ENCODE assay signal across 8 cellular contexts in genomic region chr22:20321552-20322211, GRCh38. TPM values are rescaled to one million over a fixed set of nuclear protein-coding genes. Genes with fewer than 3 reads are reported as not detected.
DNase-seq lines count a peak whose midpoint lies in the region; ATAC-seq, FAIRE-seq and TF ChIP-seq lines count a peak whose summit lies in the region.
"Not testable (repeated sequence)": the region's sequence is repeated elsewhere in the genome, so short reads cannot be mapped to it uniquely, and the experiment has no call there.

No MANE protein-coding gene starts in this region.

- not testable (repeated sequence) for DNase-seq in A549 (ENCODE audit: low read depth in 1 of 2, low spot score in 1 of 2); activated B cell treated with CpG ODN at 0.5 μM for 24 hours; activated T-helper 1 cell treated with anti-CD3 and anti-CD28 coated beads, Interleukin-12 subunit alpha, Interleukin-12 subunit beta, Interleukin-2, Interleukin-4 antibody, amounts not matched to agents 30 ng/mL and 10 ng/mL and 1 ng/mL, durations not matched to agents 14 hours and 24 hours and 36 hours (ENCODE audit: low spot score); central memory CD8-positive, alpha-beta T cell (ENCODE audit: low spot score in 2 of 2); natural killer cell
- DNase-seq in H9 (peak; percentile 18), left cardiac atrium (peak; percentile 11)

- H4K8ac ChIP-seq in H9 (replicated peaks; ENCODE audit: insufficient read length, low read depth, low read length) = not testable (repeated sequence)

- H3K14ac ChIP-seq in H9 (ENCODE audit: insufficient read depth, low read length) = not testable (repeated sequence)

- 89% methylated on average over 5 of the region's 7 CpGs for WGBS in A549 (ENCODE audit: missing lambda C conversion rate)
- no CpG with 5 or more reads among the region's 7 CpGs for WGBS in H9 (ENCODE audit: extremely low coverage, insufficient read length, low lambda C conversion rate)

- not testable (repeated sequence) for H3K9ac ChIP-seq in H9 (ENCODE audit: extremely low read depth, insufficient read length, low read length)
- peak overlapping the region; percentile 28 to 95 (median 92) for H3K9ac ChIP-seq in skeletal muscle tissue (ENCODE audit: low read depth in 1 of 3, low read length in 3 of 3)

- H3K4me1 ChIP-seq in A549 = peaks cover 14% of the 10 kb centered on the region
- H3K4me1 ChIP-seq in H9 (ENCODE audit: insufficient read depth, low read length) = not testable (repeated sequence)
- peaks cover 27 to 37% (median 28%) of the 10 kb centered on the region in 3 donors for H3K4me1 ChIP-seq in skeletal muscle tissue (ENCODE audit: control insufficient read depth in 3 of 3, insufficient read depth in 3 of 3, low read length in 3 of 3)

- ATAC-seq in A549; activated B cell treated with CpG ODN at 0.5 μM for 24 hours (ENCODE audit: low read depth); central memory CD8-positive, alpha-beta T cell (replicated peaks; ENCODE audit: extremely low read depth, poor library complexity, severe bottlenecking); left cardiac atrium; natural killer cell: not testable (repeated sequence)

- H3K27ac Mint-ChIP-seq in H9; activated B cell treated with CpG ODN at 0.5 μM for 24 hours; central memory CD8-positive, alpha-beta T cell (ENCODE audit: low read depth): not testable (repeated sequence)
- H3K27ac Mint-ChIP-seq in activated T-helper 1 cell treated with anti-CD3 and anti-CD28 coated beads, Interleukin-12 subunit alpha, Interleukin-12 subunit beta, Interleukin-2, Interleukin-4 antibody, amounts not matched to agents 30 ng/mL and 10 ng/mL and 1 ng/mL, durations not matched to agents 14 hours and 24 hours and 36 hours = peak overlapping the region; percentile 61
- peak overlapping the region; percentile 16 to 58 for H3K27ac Mint-ChIP-seq in natural killer cell

- not testable (repeated sequence) for H4K5ac ChIP-seq in H9 (ENCODE audit: insufficient read length, low read depth, low read length)

- not testable (repeated sequence) for H4K91ac ChIP-seq in H9 (ENCODE audit: insufficient read length, low read depth, low read length)

- not testable (repeated sequence) for H3K79me2 ChIP-seq in H9 (ENCODE audit: insufficient read depth, low read length)

- POLR2A ChIA-PET in A549 (lab: Yijun Ruan, JAX); activated B cell treated with CpG ODN at 0.5 μM for 24 hours (lab: Charles Lee): not testable (repeated sequence)

- not testable (repeated sequence) for H3K4me3 ChIP-seq in A549
- peak overlapping the region; percentile 80 to 92 (median 90) for H3K4me3 ChIP-seq in skeletal muscle tissue (ENCODE audit: low read length in 3 of 3)

- not testable (repeated sequence) for H3K9me3 Mint-ChIP-seq in H9; activated B cell treated with CpG ODN at 0.5 μM for 24 hours; activated T-helper 1 cell treated with anti-CD3 and anti-CD28 coated beads, Interleukin-12 subunit alpha, Interleukin-12 subunit beta, Interleukin-2, Interleukin-4 antibody, amounts not matched to agents 30 ng/mL and 10 ng/mL and 1 ng/mL, durations not matched to agents 14 hours and 24 hours and 36 hours; central memory CD8-positive, alpha-beta T cell; natural killer cell

- CTCF ChIA-PET in A549 (lab: Yijun Ruan, JAX); activated B cell treated with CpG ODN at 0.5 μM for 24 hours (lab: Charles Lee): not testable (repeated sequence)

- H3K27me3 Mint-ChIP-seq in H9 (ENCODE audit: low read depth); activated B cell treated with CpG ODN at 0.5 μM for 24 hours; activated T-helper 1 cell treated with anti-CD3 and anti-CD28 coated beads, Interleukin-12 subunit alpha, Interleukin-12 subunit beta, Interleukin-2, Interleukin-4 antibody, amounts not matched to agents 30 ng/mL and 10 ng/mL and 1 ng/mL, durations not matched to agents 14 hours and 24 hours and 36 hours (ENCODE audit: insufficient read depth); central memory CD8-positive, alpha-beta T cell; natural killer cell (ENCODE audit: low read depth in 2 of 2): not testable (repeated sequence)

- not testable (repeated sequence) for H2BK120ac ChIP-seq in H9 (ENCODE audit: low read depth, low read length, poor library complexity, severe bottlenecking)

- peaks cover 28 to 30% of the 10 kb centered on the region in 2 experiments for H3K4me1 Mint-ChIP-seq in H9
- peaks cover 30% of the 10 kb centered on the region for H3K4me1 Mint-ChIP-seq in activated B cell treated with CpG ODN at 0.5 μM for 24 hours
- peaks cover 63% of the 10 kb centered on the region for H3K4me1 Mint-ChIP-seq in activated T-helper 1 cell treated with anti-CD3 and anti-CD28 coated beads, Interleukin-12 subunit alpha, Interleukin-12 subunit beta, Interleukin-2, Interleukin-4 antibody, amounts not matched to agents 30 ng/mL and 10 ng/mL and 1 ng/mL, durations not matched to agents 14 hours and 24 hours and 36 hours (ENCODE audit: low read depth)
- peaks cover 48% of the 10 kb centered on the region for H3K4me1 Mint-ChIP-seq in central memory CD8-positive, alpha-beta T cell
- peaks cover 28 to 43% of the 10 kb centered on the region in 2 donors for H3K4me1 Mint-ChIP-seq in natural killer cell

- not testable (repeated sequence) for H3K79me1 ChIP-seq in H9 (ENCODE audit: insufficient read depth, low read depth, low read length, poor library complexity, severe bottlenecking)

- not testable (repeated sequence) for H2BK20ac ChIP-seq in H9 (ENCODE audit: low read depth, low read length, poor library complexity, severe bottlenecking)

- H2BK5ac ChIP-seq in H9 (ENCODE audit: insufficient read length, low read length) = not testable (repeated sequence)

- not testable (repeated sequence) for TF ChIP-seq EP300 in A549 (IDR thresholded peaks at IDR 0.05)

- H3K4me3 Mint-ChIP-seq in H9 (peak overlapping the region; percentile 42 to 93), activated B cell treated with CpG ODN at 0.5 μM for 24 hours (peak overlapping the region; percentile 53), natural killer cell (peak overlapping the region; percentile 67)
- H3K4me3 Mint-ChIP-seq in activated T-helper 1 cell treated with anti-CD3 and anti-CD28 coated beads, Interleukin-12 subunit alpha, Interleukin-12 subunit beta, Interleukin-2, Interleukin-4 antibody, amounts not matched to agents 30 ng/mL and 10 ng/mL and 1 ng/mL, durations not matched to agents 14 hours and 24 hours and 36 hours = peak overlapping the region; percentile 92
- peak overlapping the region; percentile 92 for H3K4me3 Mint-ChIP-seq in central memory CD8-positive, alpha-beta T cell

- not testable (repeated sequence) for H3K36me3 ChIP-seq in skeletal muscle tissue (ENCODE audit: control insufficient read depth in 3 of 3, insufficient read depth in 3 of 3, low read length in 3 of 3)

- not testable (repeated sequence) for H3T11ph ChIP-seq in H9 (ENCODE audit: low read length)

- H2AFZ ChIP-seq in H9 (ENCODE audit: low read length) = not testable (repeated sequence)

- not testable (repeated sequence) for H2BK15ac ChIP-seq in H9 (ENCODE audit: low read depth, low read length)

- not testable (repeated sequence) for H3K27me3 ChIP-seq in H9 (ENCODE audit: insufficient read depth, low read length); skeletal muscle tissue (ENCODE audit: control insufficient read depth in 3 of 3, insufficient read depth in 3 of 3, low read length in 3 of 3)

- not testable (repeated sequence) for FAIRE-seq in A549 (lab: Jason Lieb, UNC)

- H2AK5ac ChIP-seq in H9 (ENCODE audit: insufficient read length, low read length) = not testable (repeated sequence)

- H3K23ac ChIP-seq in H9 (ENCODE audit: insufficient read length, low read depth, low read length) = not testable (repeated sequence)

- not testable (repeated sequence) for H3K23me2 ChIP-seq in H9 (ENCODE audit: insufficient read length, low read depth, low read length, poor library complexity, severe bottlenecking)

- not testable (repeated sequence) for H3K4ac ChIP-seq in H9 (ENCODE audit: low read depth, low read length)

- H4K20me1 ChIP-seq in H9 (ENCODE audit: control insufficient read depth, insufficient read depth, insufficient read length) = not testable (repeated sequence)

- H3K27ac ChIP-seq in A549; H9 (ENCODE audit: insufficient read length, low read depth, low read length); skeletal muscle tissue (ENCODE audit: low read depth, low read length): not testable (repeated sequence)

- H3K9me3 ChIP-seq in A549; H9 (ENCODE audit: control insufficient read depth, low read depth, low read length); skeletal muscle tissue (ENCODE audit: control insufficient read depth in 3 of 3, low read length in 3 of 3): not testable (repeated sequence)

- TF ChIP-seq POLR2A in A549 (IDR thresholded peaks at IDR 0.05; ENCODE audit: low read length) = not testable (repeated sequence)

- not testable (repeated sequence) for TF ChIP-seq RAD21 in A549 (conservative IDR thresholded peaks at IDR 0.05 in 1 of 2, IDR thresholded peaks at IDR 0.05 in 1 of 2)

- not testable (repeated sequence) for H3K18ac ChIP-seq in H9 (ENCODE audit: insufficient read length, low read depth, low read length)

- H3K56ac ChIP-seq in H9 (ENCODE audit: insufficient read length, low read depth, low read length) = not testable (repeated sequence)

- TF ChIP-seq CTCF in A549 (IDR thresholded peaks at IDR 0.05); H9 (conservative IDR thresholded peaks at IDR 0.05); activated B cell treated with CpG ODN at 0.5 μM for 24 hours (IDR thresholded peaks at IDR 0.05); natural killer cell (IDR thresholded peaks at IDR 0.05): not testable (repeated sequence)

- not testable (repeated sequence) for H2BK12ac ChIP-seq in H9 (ENCODE audit: insufficient read length, low read depth, low read length)

- H3K4me2 ChIP-seq in A549 = peak overlapping the region; percentile 91; the same call in 2 of the 3 replicates
- H3K4me2 ChIP-seq in H9 (ENCODE audit: insufficient read depth, insufficient read length, low read length) = not testable (repeated sequence)

- not testable (repeated sequence) for H3K36me3 Mint-ChIP-seq in H9 (ENCODE audit: insufficient read depth in 1 of 3, low read depth in 3 of 3); activated B cell treated with CpG ODN at 0.5 μM for 24 hours (ENCODE audit: low read depth); activated T-helper 1 cell treated with anti-CD3 and anti-CD28 coated beads, Interleukin-12 subunit alpha, Interleukin-12 subunit beta, Interleukin-2, Interleukin-4 antibody, amounts not matched to agents 30 ng/mL and 10 ng/mL and 1 ng/mL, durations not matched to agents 14 hours and 24 hours and 36 hours (ENCODE audit: low read depth); central memory CD8-positive, alpha-beta T cell (ENCODE audit: insufficient read depth); natural killer cell

- intact Hi-C loops in activated B cell treated with CpG ODN at 0.5 μM for 24 hours (cut with micrococcal nuclease) = loop anchor here (2.0 kb wide), 1 partner anchor 23 kb away; no protein-coding TSS in a partner anchor
- intact Hi-C loops in activated T-helper 1 cell treated with anti-CD3 and anti-CD28 coated beads, Interleukin-12 subunit alpha, Interleukin-12 subunit beta, Interleukin-2, Interleukin-4 antibody, amounts not matched to agents 30 ng/mL and 10 ng/mL and 1 ng/mL, durations not matched to agents 14 hours and 24 hours and 36 hours (cut with micrococcal nuclease) = loop anchor here (5.0 to 10.0 kb wide), 4 partner anchors 186 to 681 kb away; partner anchors contain the start of genes GNB1L, MED15, RTL10 and THAP7
- intact Hi-C loops in left cardiac atrium (cut with DNase I); natural killer cell (cut with micrococcal nuclease): not testable (repeated sequence)

RNA-seq across cellular contexts. Expression of gene DGCR6L, which starts 1.8 kb away (rescaled TPM):
- polyA plus RNA-seq in A549 (2011; rRNA removed) (15.5 and 17.9 TPM in 2 replicates), A549 (2017; fragmentation: RNase III; extraction: RNeasy Plus Mini Kit Qiagen cat#74134 plus additional on column Dnase treatment) (23.1 to 27.0 TPM (median 26.1 TPM) in 3 replicates)
- 40.4 and 47.6 TPM in 2 replicates for polyA plus RNA-seq in A549 (2012; cell fraction: cytosol; rRNA removed)
- polyA plus RNA-seq in A549 (2012; cell fraction: nucleus; rRNA removed) = 28.0 and 33.9 TPM in 2 replicates
- polyA minus RNA-seq in A549 (2011; rRNA and poly(A)+ RNA removed) = 6.4 and 9.4 TPM in 2 replicates
- total RNA-seq in H9 (2021) (38.6 and 40.4 TPM in 2 replicates), activated B cell treated with CpG ODN at 0.5 μM for 24 hours (12.4 and 16.2 TPM in 2 replicates), left cardiac atrium (10 to 100 TPM; 35.1 to 41.3 TPM), natural killer cell (10 to 100 TPM; 20.3 to 34.3 (median 33.0) TPM), skeletal muscle tissue (38.6 TPM)
- 35.5 and 40.6 TPM in 2 replicates for total RNA-seq in activated T-helper 1 cell treated with anti-CD3 and anti-CD28 coated beads, Interleukin-12 subunit alpha, Interleukin-12 subunit beta, Interleukin-2, Interleukin-4 antibody, amounts not matched to agents 30 ng/mL and 10 ng/mL and 1 ng/mL, durations not matched to agents 14 hours and 24 hours and 36 hours

RNA-seq across cellular contexts. Expression of gene RTN4R, which starts 53.6 kb away (rescaled TPM):
- polyA plus RNA-seq in A549 (2011; rRNA removed) (1.0 and 1.2 TPM in 2 replicates), A549 (2017; fragmentation: RNase III; extraction: RNeasy Plus Mini Kit Qiagen cat#74134 plus additional on column Dnase treatment) (2.1 to 2.8 TPM (median 2.7 TPM) in 3 replicates)
- 3.8 and 7.5 TPM in 2 replicates for polyA plus RNA-seq in A549 (2012; cell fraction: cytosol; rRNA removed)
- 4.4 and 10.4 TPM in 2 replicates for polyA plus RNA-seq in A549 (2012; cell fraction: nucleus; rRNA removed)
- 0.62 and 1.0 TPM in 2 replicates for polyA minus RNA-seq in A549 (2011; rRNA and poly(A)+ RNA removed)
- total RNA-seq in H9 (2021) (18.3 and 19.0 TPM in 2 replicates), activated B cell treated with CpG ODN at 0.5 μM for 24 hours (0.12 TPM in 1 of 2 replicates, not detected in the other), left cardiac atrium (1 to 10 TPM; 1.4 to 1.8 TPM), natural killer cell (1 to 10 TPM; 1.2 to 2.9 (median 1.6) TPM), skeletal muscle tissue (2.6 TPM)
- total RNA-seq in activated T-helper 1 cell treated with anti-CD3 and anti-CD28 coated beads, Interleukin-12 subunit alpha, Interleukin-12 subunit beta, Interleukin-2, Interleukin-4 antibody, amounts not matched to agents 30 ng/mL and 10 ng/mL and 1 ng/mL, durations not matched to agents 14 hours and 24 hours and 36 hours = 1.7 and 1.9 TPM in 2 replicates
